ENCODE assay signal across 1 cellular context in genomic region chr19:47226426-47227346, GRCh38.
TF ChIP-seq lines count a peak whose summit lies in the region.

No MANE protein-coding gene starts in this region.

TF ChIP-seq in HepG2, 621 proteins besides CTCF, POLR2A, EP300 and RAD21 (continued from another document and continues in another):
- TF ChIP-seq, protein P1, sequence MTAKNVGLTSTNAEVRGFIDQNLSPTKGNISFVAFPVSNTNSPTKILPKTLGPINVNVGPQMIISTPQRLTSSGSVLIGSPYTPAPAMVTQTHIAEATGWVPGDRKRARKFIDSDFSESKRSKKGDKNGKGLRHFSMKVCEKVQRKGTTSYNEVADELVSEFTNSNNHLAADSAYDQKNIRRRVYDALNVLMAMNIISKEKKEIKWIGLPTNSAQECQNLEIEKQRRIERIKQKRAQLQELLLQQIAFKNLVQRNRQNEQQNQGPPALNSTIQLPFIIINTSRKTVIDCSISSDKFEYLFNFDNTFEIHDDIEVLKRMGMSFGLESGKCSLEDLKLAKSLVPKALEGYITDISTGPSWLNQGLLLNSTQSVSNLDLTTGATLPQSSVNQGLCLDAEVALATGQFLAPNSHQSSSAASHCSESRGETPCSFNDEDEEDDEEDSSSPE (CRISPR knock-in tag; IDR thresholded peaks at IDR 0.05) = peak; percentile 60
- TF ChIP-seq NFE2 (CRISPR knock-in tag; IDR thresholded peaks at IDR 0.05) (no peak), POLR2G (IDR thresholded peaks at IDR 0.05; ENCODE audit: low read depth, low read length) (peak; percentile 83), POLR2AphosphoS2 (IDR thresholded peaks at IDR 0.05; ENCODE audit: low read depth, low read length) (peak; percentile 83; the same call in 1 of the 2 replicates), ISL2 (CRISPR knock-in tag; IDR thresholded peaks at IDR 0.05) (no peak; the same call in 1 of the 2 replicates), HDAC1 (CRISPR knock-in tag; IDR thresholded peaks at IDR 0.05) (no peak; the same call in none of the 2 replicates), ZNF614 (CRISPR knock-in tag; IDR thresholded peaks at IDR 0.05; ENCODE audit: borderline replicate concordance) (no peak), CREB1 (IDR thresholded peaks at IDR 0.05) (no peak), CREB1 (CRISPR knock-in tag; IDR thresholded peaks at IDR 0.05) (no peak), ZNF713 (CRISPR knock-in tag; IDR thresholded peaks at IDR 0.05) (no peak), ZSCAN20 (CRISPR knock-in tag; IDR thresholded peaks at IDR 0.05; ENCODE audit: borderline replicate concordance) (no peak; the same call in 1 of the 2 replicates), ZNF414 (CRISPR knock-in tag; IDR thresholded peaks at IDR 0.05) (peak; percentile 92), KLF9 (CRISPR knock-in tag; IDR thresholded peaks at IDR 0.05; ENCODE audit: low read depth) (no peak), ZMYM2 (CRISPR knock-in tag; IDR thresholded peaks at IDR 0.05) (no peak), KLF15 (CRISPR knock-in tag; IDR thresholded peaks at IDR 0.05; ENCODE audit: borderline replicate concordance) (no peak), ZNF350 (CRISPR knock-in tag; IDR thresholded peaks at IDR 0.05; ENCODE audit: borderline replicate concordance, low read depth) (no peak; the same call in 1 of the 2 replicates), U2AF2 (IDR thresholded peaks at IDR 0.05; ENCODE audit: low read depth, low read length) (no peak), MED13 (CRISPR knock-in tag; IDR thresholded peaks at IDR 0.05) (peak; percentile 66; the same call in 1 of the 2 replicates), ZBTB2 (CRISPR knock-in tag; IDR thresholded peaks at IDR 0.05; ENCODE audit: low read depth) (peak; percentile 37; the same call in 1 of the 2 replicates), ZSCAN30 (CRISPR knock-in tag; IDR thresholded peaks at IDR 0.05) (no peak), WIZ (CRISPR knock-in tag; IDR thresholded peaks at IDR 0.05) (peak; percentile 15; the same call in 1 of the 2 replicates), CBX2 (IDR thresholded peaks at IDR 0.05; ENCODE audit: low read depth, low read length) (no peak), CBX2 (CRISPR knock-in tag; IDR thresholded peaks at IDR 0.05; ENCODE audit: low read depth) (no peak), ZBTB39 (CRISPR knock-in tag; IDR thresholded peaks at IDR 0.05) (no peak; the same call in 1 of the 2 replicates), PAWR (CRISPR knock-in tag; IDR thresholded peaks at IDR 0.05; ENCODE audit: borderline replicate concordance) (no peak), CHD2 (IDR thresholded peaks at IDR 0.05; ENCODE audit: low read depth, low read length) (no peak), ZNF33B (CRISPR knock-in tag; IDR thresholded peaks at IDR 0.05) (no peak; the same call in 1 of the 2 replicates), NFKBIZ (CRISPR knock-in tag; IDR thresholded peaks at IDR 0.05) (no peak), DR1 (CRISPR knock-in tag; IDR thresholded peaks at IDR 0.05) (no peak), THAP11 (CRISPR knock-in tag; IDR thresholded peaks at IDR 0.05) (no peak), HMGA1 (CRISPR knock-in tag; conservative IDR thresholded peaks at IDR 0.05) (no peak), ZFP36L2 (CRISPR knock-in tag; IDR thresholded peaks at IDR 0.05) (no peak)
- TF ChIP-seq, protein P2, sequence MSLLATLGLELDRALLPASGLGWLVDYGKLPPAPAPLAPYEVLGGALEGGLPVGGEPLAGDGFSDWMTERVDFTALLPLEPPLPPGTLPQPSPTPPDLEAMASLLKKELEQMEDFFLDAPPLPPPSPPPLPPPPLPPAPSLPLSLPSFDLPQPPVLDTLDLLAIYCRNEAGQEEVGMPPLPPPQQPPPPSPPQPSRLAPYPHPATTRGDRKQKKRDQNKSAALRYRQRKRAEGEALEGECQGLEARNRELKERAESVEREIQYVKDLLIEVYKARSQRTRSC (CRISPR knock-in tag; IDR thresholded peaks at IDR 0.05; ENCODE audit: low read depth) = no peak
- TF ChIP-seq, protein P3, sequence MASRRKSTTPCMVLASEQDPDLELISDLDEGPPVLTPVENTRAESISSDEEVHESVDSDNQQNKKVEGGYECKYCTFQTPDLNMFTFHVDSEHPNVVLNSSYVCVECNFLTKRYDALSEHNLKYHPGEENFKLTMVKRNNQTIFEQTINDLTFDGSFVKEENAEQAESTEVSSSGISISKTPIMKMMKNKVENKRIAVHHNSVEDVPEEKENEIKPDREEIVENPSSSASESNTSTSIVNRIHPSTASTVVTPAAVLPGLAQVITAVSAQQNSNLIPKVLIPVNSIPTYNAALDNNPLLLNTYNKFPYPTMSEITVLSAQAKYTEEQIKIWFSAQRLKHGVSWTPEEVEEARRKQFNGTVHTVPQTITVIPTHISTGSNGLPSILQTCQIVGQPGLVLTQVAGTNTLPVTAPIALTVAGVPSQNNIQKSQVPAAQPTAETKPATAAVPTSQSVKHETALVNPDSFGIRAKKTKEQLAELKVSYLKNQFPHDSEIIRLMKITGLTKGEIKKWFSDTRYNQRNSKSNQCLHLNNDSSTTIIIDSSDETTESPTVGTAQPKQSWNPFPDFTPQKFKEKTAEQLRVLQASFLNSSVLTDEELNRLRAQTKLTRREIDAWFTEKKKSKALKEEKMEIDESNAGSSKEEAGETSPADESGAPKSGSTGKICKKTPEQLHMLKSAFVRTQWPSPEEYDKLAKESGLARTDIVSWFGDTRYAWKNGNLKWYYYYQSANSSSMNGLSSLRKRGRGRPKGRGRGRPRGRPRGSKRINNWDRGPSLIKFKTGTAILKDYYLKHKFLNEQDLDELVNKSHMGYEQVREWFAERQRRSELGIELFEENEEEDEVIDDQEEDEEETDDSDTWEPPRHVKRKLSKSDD (CRISPR knock-in tag; IDR thresholded peaks at IDR 0.05; ENCODE audit: low read depth) = no peak
- TF ChIP-seq, protein P4, sequence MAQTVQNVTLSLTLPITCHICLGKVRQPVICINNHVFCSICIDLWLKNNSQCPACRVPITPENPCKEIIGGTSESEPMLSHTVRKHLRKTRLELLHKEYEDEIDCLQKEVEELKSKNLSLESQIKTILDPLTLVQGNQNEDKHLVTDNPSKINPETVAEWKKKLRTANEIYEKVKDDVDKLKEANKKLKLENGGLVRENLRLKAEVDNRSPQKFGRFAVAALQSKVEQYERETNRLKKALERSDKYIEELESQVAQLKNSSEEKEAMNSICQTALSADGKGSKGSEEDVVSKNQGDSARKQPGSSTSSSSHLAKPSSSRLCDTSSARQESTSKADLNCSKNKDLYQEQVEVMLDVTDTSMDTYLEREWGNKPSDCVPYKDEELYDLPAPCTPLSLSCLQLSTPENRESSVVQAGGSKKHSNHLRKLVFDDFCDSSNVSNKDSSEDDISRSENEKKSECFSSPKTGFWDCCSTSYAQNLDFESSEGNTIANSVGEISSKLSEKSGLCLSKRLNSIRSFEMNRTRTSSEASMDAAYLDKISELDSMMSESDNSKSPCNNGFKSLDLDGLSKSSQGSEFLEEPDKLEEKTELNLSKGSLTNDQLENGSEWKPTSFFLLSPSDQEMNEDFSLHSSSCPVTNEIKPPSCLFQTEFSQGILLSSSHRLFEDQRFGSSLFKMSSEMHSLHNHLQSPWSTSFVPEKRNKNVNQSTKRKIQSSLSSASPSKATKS (CRISPR knock-in tag; IDR thresholded peaks at IDR 0.05) = no peak
- TF ChIP-seq, protein P5, sequence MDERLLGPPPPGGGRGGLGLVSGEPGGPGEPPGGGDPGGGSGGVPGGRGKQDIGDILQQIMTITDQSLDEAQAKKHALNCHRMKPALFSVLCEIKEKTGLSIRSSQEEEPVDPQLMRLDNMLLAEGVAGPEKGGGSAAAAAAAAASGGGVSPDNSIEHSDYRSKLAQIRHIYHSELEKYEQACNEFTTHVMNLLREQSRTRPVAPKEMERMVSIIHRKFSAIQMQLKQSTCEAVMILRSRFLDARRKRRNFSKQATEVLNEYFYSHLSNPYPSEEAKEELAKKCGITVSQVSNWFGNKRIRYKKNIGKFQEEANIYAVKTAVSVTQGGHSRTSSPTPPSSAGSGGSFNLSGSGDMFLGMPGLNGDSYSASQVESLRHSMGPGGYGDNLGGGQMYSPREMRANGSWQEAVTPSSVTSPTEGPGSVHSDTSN (CRISPR knock-in tag; IDR thresholded peaks at IDR 0.05) = no peak
- TF ChIP-seq, protein P6, sequence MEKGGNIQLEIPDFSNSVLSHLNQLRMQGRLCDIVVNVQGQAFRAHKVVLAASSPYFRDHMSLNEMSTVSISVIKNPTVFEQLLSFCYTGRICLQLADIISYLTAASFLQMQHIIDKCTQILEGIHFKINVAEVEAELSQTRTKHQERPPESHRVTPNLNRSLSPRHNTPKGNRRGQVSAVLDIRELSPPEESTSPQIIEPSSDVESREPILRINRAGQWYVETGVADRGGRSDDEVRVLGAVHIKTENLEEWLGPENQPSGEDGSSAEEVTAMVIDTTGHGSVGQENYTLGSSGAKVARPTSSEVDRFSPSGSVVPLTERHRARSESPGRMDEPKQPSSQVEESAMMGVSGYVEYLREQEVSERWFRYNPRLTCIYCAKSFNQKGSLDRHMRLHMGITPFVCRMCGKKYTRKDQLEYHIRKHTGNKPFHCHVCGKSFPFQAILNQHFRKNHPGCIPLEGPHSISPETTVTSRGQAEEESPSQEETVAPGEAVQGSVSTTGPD (CRISPR knock-in tag; IDR thresholded peaks at IDR 0.05) = no peak
- TF ChIP-seq, protein P7, sequence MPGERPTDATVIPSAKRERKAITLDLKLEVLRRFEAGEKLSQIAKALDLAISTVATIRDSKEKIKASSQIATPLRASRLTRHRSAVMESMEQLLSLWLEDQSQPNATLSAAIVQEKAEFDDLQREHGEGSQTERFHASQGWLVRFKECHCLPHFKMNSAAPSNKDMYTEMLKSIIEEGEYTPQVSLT (CRISPR knock-in tag; IDR thresholded peaks at IDR 0.05; ENCODE audit: borderline replicate concordance, low read depth) = no peak
- TF ChIP-seq, protein P8, sequence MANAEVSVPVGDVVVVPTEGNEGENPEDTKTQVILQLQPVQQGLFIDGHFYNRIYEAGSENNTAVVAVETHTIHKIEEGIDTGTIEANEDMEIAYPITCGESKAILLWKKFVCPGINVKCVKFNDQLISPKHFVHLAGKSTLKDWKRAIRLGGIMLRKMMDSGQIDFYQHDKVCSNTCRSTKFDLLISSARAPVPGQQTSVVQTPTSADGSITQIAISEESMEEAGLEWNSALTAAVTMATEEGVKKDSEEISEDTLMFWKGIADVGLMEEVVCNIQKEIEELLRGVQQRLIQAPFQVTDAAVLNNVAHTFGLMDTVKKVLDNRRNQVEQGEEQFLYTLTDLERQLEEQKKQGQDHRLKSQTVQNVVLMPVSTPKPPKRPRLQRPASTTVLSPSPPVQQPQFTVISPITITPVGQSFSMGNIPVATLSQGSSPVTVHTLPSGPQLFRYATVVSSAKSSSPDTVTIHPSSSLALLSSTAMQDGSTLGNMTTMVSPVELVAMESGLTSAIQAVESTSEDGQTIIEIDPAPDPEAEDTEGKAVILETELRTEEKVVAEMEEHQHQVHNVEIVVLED (CRISPR knock-in tag; IDR thresholded peaks at IDR 0.05; ENCODE audit: borderline replicate concordance) = no peak
